In genomic region chr3:127590593-127591477, GRCh38 we compare ENCODE assay signal across 8 cellular contexts. TPM values are rescaled to one million over a fixed set of nuclear protein-coding genes. Genes with fewer than 3 reads are reported as not detected.
DNase-seq lines count a peak whose midpoint lies in the region; ATAC-seq and TF ChIP-seq lines count a peak whose summit lies in the region.

TSS of gene TPRA1 (minus strand) at chr3:127590733. CDS start at chr3:127580146, 10,587 bp downstream.

- H3K4me3 ChIP-seq in spleen = peak within 1 kb of the TSS; percentile 72 to 99 (median 94)

- H3K27ac ChIP-seq in caudate nucleus (ENCODE audit: low read depth, low read length) (peak within 1 kb of the TSS; percentile 91), spleen (peak within 1 kb of the TSS; percentile 82 to 97 (median 93))

- DNase-seq in AG09319 (ENCODE audit: extremely low read depth, low read depth) (peak; percentile 93), NCI-H2227 treated with DMSO at 0.1 percent for 48 hours (lab: John Stamatoyannopoulos, UW) (peak; percentile 86), activated B cell treated with CpG ODN at 0.5 μM for 24 hours (peak; percentile 79), caudate nucleus (lab: John Stamatoyannopoulos, UW) (peak; percentile 43 to 97 (median 88)), inferior parietal cortex (ENCODE audit: extremely low spot score) (peak; percentile 97), spleen (peak; percentile 95)

- H3K27me3 Mint-ChIP-seq in activated B cell treated with CpG ODN at 0.5 μM for 24 hours = no peaks in the 10 kb centered on the region

- H3K4me1 ChIP-seq in spleen = peaks cover 20 to 55% (median 42%) of the 10 kb centered on the region in 6 donors

- no peaks in the 10 kb centered on the region for H3K9me3 Mint-ChIP-seq in activated B cell treated with CpG ODN at 0.5 μM for 24 hours

- peak; percentile 13 for TF ChIP-seq CTCF in AG09319 (IDR thresholded peaks at IDR 0.05; ENCODE audit: low read depth, low read length)
- TF ChIP-seq CTCF in activated B cell treated with CpG ODN at 0.5 μM for 24 hours (IDR thresholded peaks at IDR 0.05) = no peak
- TF ChIP-seq CTCF in spleen (IDR thresholded peaks at IDR 0.05 in 8 of 11, conservative IDR thresholded peaks at IDR 0.05 in 3 of 11) = peak in 7 of 11 experiments; percentile 2 to 46 (median 33)

- WGBS in spleen, 5 donors = 0 to 1% (median 1%) methylated on average over 42 to 72 of the region's 72 CpGs

- no peaks in the 10 kb centered on the region for H3K27me3 ChIP-seq in spleen (replicated peaks in 1 of 7)

- intact Hi-C loops in activated B cell treated with CpG ODN at 0.5 μM for 24 hours (cut with micrococcal nuclease) (loop anchor here (1.0 to 10.0 kb wide), 14 partner anchors 7 to 1996 kb away; partner anchors contain the start of genes ABTB1, EEFSEC, MCM2 and OSBPL11), spleen (cut with DNase I; ENCODE audit: low total_unique reads) (no loop called here)

- POLR2A ChIA-PET in activated B cell treated with CpG ODN at 0.5 μM for 24 hours (lab: Charles Lee) = interaction anchor here (0.7 to 0.8 kb wide), 3 partner anchors 16 to 1010 kb away, joined by 3 to 4 read pairs (median 3); no protein-coding TSS in a partner anchor

- TF ChIP-seq POLR2A in spleen (IDR thresholded peaks at IDR 0.05) = peak in 1 of 3 donors; percentile 14

- peaks cover 4% of the 10 kb centered on the region for H3K36me3 Mint-ChIP-seq in activated B cell treated with CpG ODN at 0.5 μM for 24 hours (ENCODE audit: low read depth)

- H3K9me3 ChIP-seq in spleen = no peaks in the 10 kb centered on the region

- H3K36me3 ChIP-seq in spleen = peaks cover 0 to 10% (median 0%) of the 10 kb centered on the region in 6 donors

- CTCF ChIA-PET in activated B cell treated with CpG ODN at 0.5 μM for 24 hours (lab: Charles Lee) = interaction anchor here (0.6 to 3.8 kb wide), 3 partner anchors 16 to 105 kb away, joined by 3 to 11 read pairs (median 3); no protein-coding TSS in a partner anchor

- ATAC-seq in GM18909 (IDR thresholded peaks at IDR 0.05; ENCODE audit: poor library complexity, unreplicated experiment) = peak; percentile 72
- peak; percentile 77 for ATAC-seq in HG03175 (IDR thresholded peaks at IDR 0.05; ENCODE audit: unreplicated experiment)
- peak; percentile 82 for ATAC-seq in activated B cell treated with CpG ODN at 0.5 μM for 24 hours (ENCODE audit: low read depth)

- H3K4me1 Mint-ChIP-seq in activated B cell treated with CpG ODN at 0.5 μM for 24 hours = peaks cover 28% of the 10 kb centered on the region

- peak within 1 kb of the TSS; percentile 90 for H3K4me3 Mint-ChIP-seq in activated B cell treated with CpG ODN at 0.5 μM for 24 hours

- H3K27ac Mint-ChIP-seq in activated B cell treated with CpG ODN at 0.5 μM for 24 hours = peak within 1 kb of the TSS; percentile 85

RNA-seq across cellular contexts. Expression of gene TPRA1, which starts in this region (rescaled TPM):
- total RNA-seq in activated B cell treated with CpG ODN at 0.5 μM for 24 hours = 17.5 and 18.3 TPM in 2 replicates
- 10 to 100 TPM; 27.2 to 42.3 (median 31.8) TPM for total RNA-seq in spleen
- 10 to 100 TPM; 16.1 to 29.6 (median 27.6) TPM for polyA plus RNA-seq in spleen

Comparison
In these comparisons a context has a peak if more than half of its experiments do, and no peak if none do; other contexts are left out.
1. Peak in every context shown above with its lines: DNase-seq, ATAC-seq, H3K4me3 ChIP-seq and H3K27ac ChIP-seq.